ENCODE assay signal across 9 cellular contexts in genomic region chr1:64019818-64020217, GRCh38.
A peak's percentile ranks its signal among the peaks of the same experiment; 100 is the strongest.
DNase-seq lines count a peak whose midpoint lies in the region; ATAC-seq and TF ChIP-seq lines count a peak whose summit lies in the region.
"Had no signal": no experiment of that assay in that cellular context is flagged by ENCODE, and none has a peak within 500 bp of the region (broad histone marks: within the 10 kb centered on the region; RNA-seq: fewer than 3 reads in every experiment).

No MANE protein-coding gene starts in this region.

- no peaks in the 10 kb centered on the region for H3K9me3 ChIP-seq in muscle layer of colon (ENCODE audit: low read length)

- no peak for TF ChIP-seq CTCF in cardiac fibroblast (IDR thresholded peaks at IDR 0.05; ENCODE audit: low read depth, low read length)

- H3K4me1 ChIP-seq in muscle layer of colon (ENCODE audit: insufficient read depth, low read length): peaks cover 5% of the 10 kb centered on the region

- H3K27ac ChIP-seq in muscle layer of colon (ENCODE audit: low read depth, low read length): peak overlapping the region; percentile 35

- no peak for ATAC-seq in stimulated activated naive CD8-positive, alpha-beta T cell treated with anti-CD3 and anti-CD28 coated beads, Interleukin-15, Interleukin-2, amounts not matched to agents 100 U/mL and 50 U/mL, for 24 hours
- no peak for ATAC-seq in stimulated activated naive CD8-positive, alpha-beta T cell treated with anti-CD3 and anti-CD28 coated beads, Interleukin-15, amount 100 ng/mL, for 72 hours
- ATAC-seq: naive thymus-derived CD8-positive, alpha-beta T cell had no signal

- no peaks in the 10 kb centered on the region for H3K36me3 ChIP-seq in muscle layer of colon (ENCODE audit: insufficient read depth, low read length)

- no peak overlapping the region for H3K9ac ChIP-seq in muscle layer of colon (ENCODE audit: low read length)

- H3K4me3 Mint-ChIP-seq in stimulated activated naive CD8-positive, alpha-beta T cell treated with anti-CD3 and anti-CD28 coated beads, Interleukin-15, amount 100 ng/mL, for 72 hours: no peak overlapping the region

- no peaks in the 10 kb centered on the region for H3K9me3 Mint-ChIP-seq in stimulated activated naive CD8-positive, alpha-beta T cell treated with anti-CD3 and anti-CD28 coated beads, Interleukin-15, amount 100 ng/mL, for 72 hours

- no peaks in the 10 kb centered on the region for H3K27me3 ChIP-seq in muscle layer of colon (ENCODE audit: control insufficient read depth in 1 of 2, insufficient read depth in 2 of 2, low read length in 2 of 2)

- H3K27me3 Mint-ChIP-seq in stimulated activated naive CD8-positive, alpha-beta T cell treated with anti-CD3 and anti-CD28 coated beads, Interleukin-15, amount 100 ng/mL, for 72 hours: no peaks in the 10 kb centered on the region

- H3K4me3 ChIP-seq in cardiac fibroblast (replicated peaks in 1 of 2; ENCODE audit: low read depth in 2 of 2, low read length in 2 of 2) (no peak overlapping the region), muscle layer of colon (ENCODE audit: low read depth in 1 of 2, low read length in 2 of 2) (peak overlapping the region in 1 of 2 donors; percentile 6)

- H3K27ac Mint-ChIP-seq in stimulated activated naive CD8-positive, alpha-beta T cell treated with anti-CD3 and anti-CD28 coated beads, Interleukin-15, amount 100 ng/mL, for 72 hours: no peak overlapping the region

- peak; percentile 5 for DNase-seq in stimulated activated naive CD8-positive, alpha-beta T cell treated with anti-CD3 and anti-CD28 coated beads, Interleukin-15, Interleukin-2, amounts not matched to agents 100 U/mL and 50 U/mL, for 24 hours
- no peak for DNase-seq in stimulated activated naive CD8-positive, alpha-beta T cell treated with anti-CD3 and anti-CD28 coated beads, Interleukin-15, amount 100 ng/mL, for 72 hours
- DNase-seq in KG1 (lab: John Stamatoyannopoulos, UW) (peak; percentile 3), cardiac fibroblast (ENCODE audit: low read depth in 2 of 2) (peak; percentile 69 to 73), CD1c-positive myeloid dendritic cell (ENCODE audit: extremely low spot score) (no peak), cerebellar nuclear complex (lab: John Stamatoyannopoulos, UW) (no peak)
- DNase-seq in stimulated activated CD4-positive, alpha-beta T cell treated with anti-CD3 and anti-CD28 coated beads, Interleukin-2, amount 100 ng/mL, for 48 hours: no peak

- H3K4me1 Mint-ChIP-seq in stimulated activated naive CD8-positive, alpha-beta T cell treated with anti-CD3 and anti-CD28 coated beads, Interleukin-15, amount 100 ng/mL, for 72 hours: peaks cover 7% of the 10 kb centered on the region

Comparison
In these comparisons a context has a peak if more than half of its experiments do, and no peak if none do; other contexts are left out.
1. DNase-seq: peak in stimulated activated naive CD8-positive, alpha-beta T cell treated with anti-CD3 and anti-CD28 coated beads, Interleukin-15, Interleukin-2, amounts not matched to agents 100 U/mL and 50 U/mL, for 24 hours (single experiment), KG1 (single experiment) and cardiac fibroblast (2 of 2); none in stimulated activated naive CD8-positive, alpha-beta T cell treated with anti-CD3 and anti-CD28 coated beads, Interleukin-15, amount 100 ng/mL, for 72 hours (0 of 2), CD1c-positive myeloid dendritic cell (single experiment), cerebellar nuclear complex (0 of 2) and stimulated activated CD4-positive, alpha-beta T cell treated with anti-CD3 and anti-CD28 coated beads, Interleukin-2, amount 100 ng/mL, for 48 hours (0 of 2).